Comparison of ENCODE assay signal across 1 cellular context in genomic region chr1:91727763-91728162, GRCh38.
A peak's percentile ranks its signal among the peaks of the same experiment; 100 is the strongest.
TF ChIP-seq lines count a peak whose summit lies in the region.

No MANE protein-coding gene starts in this region.

TF ChIP-seq in K562, 482 proteins besides CTCF, POLR2A, EP300 and RAD21 (continues in another document):
- TF ChIP-seq, protein P1, sequence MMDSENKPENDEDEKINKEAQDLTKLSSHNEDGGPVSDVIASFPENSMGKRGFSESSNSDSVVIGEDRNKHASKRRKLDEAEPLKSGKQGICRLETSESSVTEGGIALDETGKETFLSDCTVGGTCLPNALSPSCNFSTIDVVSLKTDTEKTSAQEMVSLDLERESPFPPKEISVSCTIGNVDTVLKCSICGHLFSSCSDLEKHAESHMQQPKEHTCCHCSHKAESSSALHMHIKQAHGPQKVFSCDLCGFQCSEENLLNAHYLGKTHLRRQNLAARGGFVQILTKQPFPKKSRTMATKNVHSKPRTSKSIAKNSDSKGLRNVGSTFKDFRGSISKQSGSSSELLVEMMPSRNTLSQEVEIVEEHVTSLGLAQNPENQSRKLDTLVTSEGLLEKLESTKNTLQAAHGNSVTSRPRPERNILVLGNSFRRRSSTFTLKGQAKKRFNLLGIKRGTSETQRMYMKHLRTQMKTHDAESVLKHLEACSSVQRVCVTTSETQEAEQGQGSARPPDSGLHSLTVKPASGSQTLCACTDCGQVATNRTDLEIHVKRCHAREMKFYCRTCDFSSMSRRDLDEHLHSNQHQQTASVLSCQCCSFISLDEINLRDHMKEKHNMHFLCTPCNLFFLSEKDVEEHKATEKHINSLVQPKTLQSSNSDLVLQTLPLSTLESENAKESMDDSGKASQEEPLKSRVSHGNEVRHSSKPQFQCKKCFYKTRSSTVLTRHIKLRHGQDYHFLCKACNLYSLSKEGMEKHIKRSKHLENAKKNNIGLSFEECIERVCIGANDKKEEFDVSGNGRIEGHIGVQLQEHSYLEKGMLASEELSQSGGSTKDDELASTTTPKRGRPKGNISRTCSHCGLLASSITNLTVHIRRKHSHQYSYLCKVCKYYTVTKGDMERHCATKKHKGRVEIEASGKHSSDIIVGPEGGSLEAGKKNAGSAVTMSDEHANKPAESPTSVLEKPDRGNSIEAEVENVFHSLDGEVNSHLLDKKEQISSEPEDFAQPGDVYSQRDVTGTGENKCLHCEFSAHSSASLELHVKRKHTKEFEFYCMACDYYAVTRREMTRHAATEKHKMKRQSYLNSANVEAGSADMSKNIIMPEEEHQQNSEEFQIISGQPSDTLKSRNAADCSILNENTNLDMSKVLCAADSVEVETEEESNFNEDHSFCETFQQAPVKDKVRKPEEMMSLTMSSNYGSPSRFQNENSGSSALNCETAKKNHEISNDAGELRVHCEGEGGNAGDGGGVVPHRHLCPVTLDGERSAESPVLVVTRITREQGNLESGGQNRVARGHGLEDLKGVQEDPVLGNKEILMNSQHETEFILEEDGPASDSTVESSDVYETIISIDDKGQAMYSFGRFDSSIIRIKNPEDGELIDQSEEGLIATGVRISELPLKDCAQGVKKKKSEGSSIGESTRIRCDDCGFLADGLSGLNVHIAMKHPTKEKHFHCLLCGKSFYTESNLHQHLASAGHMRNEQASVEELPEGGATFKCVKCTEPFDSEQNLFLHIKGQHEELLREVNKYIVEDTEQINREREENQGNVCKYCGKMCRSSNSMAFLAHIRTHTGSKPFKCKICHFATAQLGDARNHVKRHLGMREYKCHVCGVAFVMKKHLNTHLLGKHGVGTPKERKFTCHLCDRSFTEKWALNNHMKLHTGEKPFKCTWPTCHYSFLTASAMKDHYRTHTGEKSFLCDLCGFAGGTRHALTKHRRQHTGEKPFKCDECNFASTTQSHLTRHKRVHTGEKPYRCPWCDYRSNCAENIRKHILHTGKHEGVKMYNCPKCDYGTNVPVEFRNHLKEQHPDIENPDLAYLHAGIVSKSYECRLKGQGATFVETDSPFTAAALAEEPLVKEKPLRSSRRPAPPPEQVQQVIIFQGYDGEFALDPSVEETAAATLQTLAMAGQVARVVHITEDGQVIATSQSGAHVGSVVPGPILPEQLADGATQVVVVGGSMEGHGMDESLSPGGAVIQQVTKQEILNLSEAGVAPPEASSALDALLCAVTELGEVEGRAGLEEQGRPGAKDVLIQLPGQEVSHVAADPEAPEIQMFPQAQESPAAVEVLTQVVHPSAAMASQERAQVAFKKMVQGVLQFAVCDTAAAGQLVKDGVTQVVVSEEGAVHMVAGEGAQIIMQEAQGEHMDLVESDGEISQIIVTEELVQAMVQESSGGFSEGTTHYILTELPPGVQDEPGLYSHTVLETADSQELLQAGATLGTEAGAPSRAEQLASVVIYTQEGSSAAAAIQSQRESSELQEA (IDR thresholded peaks at IDR 0.05; ENCODE audit: low read depth): no peak
- TF ChIP-seq CSDE1 (IDR thresholded peaks at IDR 0.05): no peak
- TF ChIP-seq ZNF57 (CRISPR knock-in tag; IDR thresholded peaks at IDR 0.05): no peak
- TF ChIP-seq ZSCAN29 (IDR thresholded peaks at IDR 0.05): no peak
- no peak for TF ChIP-seq ZFP30 (CRISPR knock-in tag; IDR thresholded peaks at IDR 0.05; ENCODE audit: borderline replicate concordance)
- 0 out of 2 replicates have a peak, but pooled peaks have one; percentile 33 for TF ChIP-seq SMAD4 (CRISPR knock-in tag; conservative IDR thresholded peaks at IDR 0.05)
- TF ChIP-seq ZNF699 (CRISPR knock-in tag; IDR thresholded peaks at IDR 0.05; ENCODE audit: insufficient replicate concordance): no peak
- TF ChIP-seq MAFG (tag; conservative IDR thresholded peaks at IDR 0.05): peak; percentile 62
- TF ChIP-seq PHF21A (IDR thresholded peaks at IDR 0.05; ENCODE audit: borderline replicate concordance, low read depth): no peak
- TF ChIP-seq ZNF431 (CRISPR knock-in tag; IDR thresholded peaks at IDR 0.05): no peak
- TF ChIP-seq SMARCA4 (IDR thresholded peaks at IDR 0.05): peak; percentile 59; the same call in 1 of the 2 replicates
- TF ChIP-seq CREBBP (IDR thresholded peaks at IDR 0.05; ENCODE audit: low read depth, low read length): no peak
- TF ChIP-seq ZSCAN32 (CRISPR knock-in tag; IDR thresholded peaks at IDR 0.05): no peak
- TF ChIP-seq, protein P2, sequence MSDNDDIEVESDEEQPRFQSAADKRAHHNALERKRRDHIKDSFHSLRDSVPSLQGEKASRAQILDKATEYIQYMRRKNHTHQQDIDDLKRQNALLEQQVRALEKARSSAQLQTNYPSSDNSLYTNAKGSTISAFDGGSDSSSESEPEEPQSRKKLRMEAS (CRISPR knock-in tag; IDR thresholded peaks at IDR 0.05): no peak
- TF ChIP-seq RFX5 (IDR thresholded peaks at IDR 0.05; ENCODE audit: low read depth, low read length): no peak
- no peak for TF ChIP-seq DNMT1 (IDR thresholded peaks at IDR 0.05)
- TF ChIP-seq NEUROD1 (IDR thresholded peaks at IDR 0.05; ENCODE audit: borderline replicate concordance, low read depth, low read length, partially characterized antibody): no peak
- TF ChIP-seq KLF6 (CRISPR knock-in tag; IDR thresholded peaks at IDR 0.05; ENCODE audit: borderline replicate concordance): no peak
- TF ChIP-seq FOS (IDR thresholded peaks at IDR 0.05; ENCODE audit: extremely low read depth, insufficient read length): no peak
- TF ChIP-seq, protein P3, sequence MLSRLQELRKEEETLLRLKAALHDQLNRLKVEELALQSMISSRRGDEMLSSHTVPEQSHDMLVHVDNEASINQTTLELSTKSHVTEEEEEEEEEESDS (CRISPR knock-in tag; IDR thresholded peaks at IDR 0.05): no peak
- no peak for TF ChIP-seq ZNF583 (CRISPR knock-in tag; IDR thresholded peaks at IDR 0.05)
- no peak for TF ChIP-seq ARID4B (CRISPR knock-in tag; IDR thresholded peaks at IDR 0.05)
- TF ChIP-seq FOXK2 (conservative IDR thresholded peaks at IDR 0.05 in 1 of 2, IDR thresholded peaks at IDR 0.05 in 1 of 2; ENCODE audit: low read depth in 2 of 2): 0 out of 4 replicates have a peak, but pooled peaks of 1 of the 2 experiments have one; percentile 10
- TF ChIP-seq CBX3 (IDR thresholded peaks at IDR 0.05; ENCODE audit: borderline replicate concordance in 1 of 2, low read length in 2 of 2): no peak
- TF ChIP-seq CCAR2 (IDR thresholded peaks at IDR 0.05; ENCODE audit: low read depth, low read length): no peak
- TF ChIP-seq GATA2 (CRISPR knock-in tag; IDR thresholded peaks at IDR 0.05): no peak
- no peak for TF ChIP-seq ESRRB (CRISPR knock-in tag; IDR thresholded peaks at IDR 0.05; ENCODE audit: borderline replicate concordance)
- no peak for TF ChIP-seq ZNF3 (CRISPR knock-in tag; IDR thresholded peaks at IDR 0.05)
- TF ChIP-seq PYGO2 (tag; IDR thresholded peaks at IDR 0.05): no peak
- peak; percentile 32; the same call in 1 of the 2 replicates for TF ChIP-seq C11orf30 (IDR thresholded peaks at IDR 0.05; ENCODE audit: low read depth)
- no peak for TF ChIP-seq KLF13 (tag; IDR thresholded peaks at IDR 0.05; ENCODE audit: borderline replicate concordance, low read depth)
- TF ChIP-seq GATAD2A (IDR thresholded peaks at IDR 0.05): no peak
- TF ChIP-seq ZNF324 (CRISPR knock-in tag; IDR thresholded peaks at IDR 0.05): no peak
- TF ChIP-seq PKNOX1 (IDR thresholded peaks at IDR 0.05): 0 out of 2 replicates have a peak, but pooled peaks have one; percentile 9
- TF ChIP-seq ZNF316 (IDR thresholded peaks at IDR 0.05): 0 out of 2 replicates have a peak, but pooled peaks have one; percentile 20
- no peak for TF ChIP-seq SLC30A9 (CRISPR knock-in tag; IDR thresholded peaks at IDR 0.05)
- TF ChIP-seq ZNF589 (CRISPR knock-in tag; IDR thresholded peaks at IDR 0.05; ENCODE audit: low read depth): no peak
- no peak for TF ChIP-seq MECOM (CRISPR knock-in tag; IDR thresholded peaks at IDR 0.05)
- TF ChIP-seq, protein P4, sequence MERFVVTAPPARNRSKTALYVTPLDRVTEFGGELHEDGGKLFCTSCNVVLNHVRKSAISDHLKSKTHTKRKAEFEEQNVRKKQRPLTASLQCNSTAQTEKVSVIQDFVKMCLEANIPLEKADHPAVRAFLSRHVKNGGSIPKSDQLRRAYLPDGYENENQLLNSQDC (CRISPR knock-in tag; IDR thresholded peaks at IDR 0.05): no peak
- no peak for TF ChIP-seq TEAD1 (CRISPR knock-in tag; IDR thresholded peaks at IDR 0.05)
- TF ChIP-seq ATF7 (IDR thresholded peaks at IDR 0.05): no peak
- TF ChIP-seq ZNF511 (CRISPR knock-in tag; IDR thresholded peaks at IDR 0.05): no peak
- no peak for TF ChIP-seq SRSF3 (IDR thresholded peaks at IDR 0.05; ENCODE audit: insufficient read depth, low read length)
- TF ChIP-seq, protein P5, sequence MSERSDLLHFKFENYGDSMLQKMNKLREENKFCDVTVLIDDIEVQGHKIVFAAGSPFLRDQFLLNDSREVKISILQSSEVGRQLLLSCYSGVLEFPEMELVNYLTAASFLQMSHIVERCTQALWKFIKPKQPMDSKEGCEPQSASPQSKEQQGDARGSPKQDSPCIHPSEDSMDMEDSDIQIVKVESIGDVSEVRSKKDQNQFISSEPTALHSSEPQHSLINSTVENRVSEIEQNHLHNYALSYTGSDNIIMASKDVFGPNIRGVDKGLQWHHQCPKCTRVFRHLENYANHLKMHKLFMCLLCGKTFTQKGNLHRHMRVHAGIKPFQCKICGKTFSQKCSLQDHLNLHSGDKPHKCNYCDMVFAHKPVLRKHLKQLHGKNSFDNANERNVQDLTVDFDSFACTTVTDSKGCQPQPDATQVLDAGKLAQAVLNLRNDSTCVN (CRISPR knock-in tag; IDR thresholded peaks at IDR 0.05): no peak
- no peak for TF ChIP-seq CHCHD3 (CRISPR knock-in tag; IDR thresholded peaks at IDR 0.05)
- TF ChIP-seq, protein P6, sequence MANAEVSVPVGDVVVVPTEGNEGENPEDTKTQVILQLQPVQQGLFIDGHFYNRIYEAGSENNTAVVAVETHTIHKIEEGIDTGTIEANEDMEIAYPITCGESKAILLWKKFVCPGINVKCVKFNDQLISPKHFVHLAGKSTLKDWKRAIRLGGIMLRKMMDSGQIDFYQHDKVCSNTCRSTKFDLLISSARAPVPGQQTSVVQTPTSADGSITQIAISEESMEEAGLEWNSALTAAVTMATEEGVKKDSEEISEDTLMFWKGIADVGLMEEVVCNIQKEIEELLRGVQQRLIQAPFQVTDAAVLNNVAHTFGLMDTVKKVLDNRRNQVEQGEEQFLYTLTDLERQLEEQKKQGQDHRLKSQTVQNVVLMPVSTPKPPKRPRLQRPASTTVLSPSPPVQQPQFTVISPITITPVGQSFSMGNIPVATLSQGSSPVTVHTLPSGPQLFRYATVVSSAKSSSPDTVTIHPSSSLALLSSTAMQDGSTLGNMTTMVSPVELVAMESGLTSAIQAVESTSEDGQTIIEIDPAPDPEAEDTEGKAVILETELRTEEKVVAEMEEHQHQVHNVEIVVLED (CRISPR knock-in tag; IDR thresholded peaks at IDR 0.05): no peak
- peak; percentile 84 for TF ChIP-seq NFIC (IDR thresholded peaks at IDR 0.05)
- no peak for TF ChIP-seq LEF1 (IDR thresholded peaks at IDR 0.05)
- no peak for TF ChIP-seq ELF1 (tag; IDR thresholded peaks at IDR 0.05)
- TF ChIP-seq SUPT5H (IDR thresholded peaks at IDR 0.05): no peak
- TF ChIP-seq HES1 (IDR thresholded peaks at IDR 0.05; ENCODE audit: low read depth): no peak
